ENCODE assay signal across 16 cellular contexts in genomic region chr22:24059121-24059520, GRCh38. TPM values are rescaled to one million over a fixed set of nuclear protein-coding genes. Genes with fewer than 3 reads are reported as not detected.
A peak's percentile ranks its signal among the peaks of the same experiment; 100 is the strongest.
DNase-seq lines count a peak whose midpoint lies in the region; ATAC-seq, FAIRE-seq and TF ChIP-seq lines count a peak whose summit lies in the region.
"Had no signal": no experiment of that assay in that cellular context is flagged by ENCODE, and none has a peak within 500 bp of the region (broad histone marks: within the 10 kb centered on the region; RNA-seq: fewer than 3 reads in every experiment).

No MANE protein-coding gene starts in this region.

- H2AK5ac ChIP-seq in H9 (ENCODE audit: insufficient read length, low read length): no peak overlapping the region

- H4K20me1 ChIP-seq in H9 (ENCODE audit: control insufficient read depth, insufficient read depth, insufficient read length): no peaks in the 10 kb centered on the region

- POLR2A ChIA-PET in activated CD4-positive, alpha-beta T cell treated with anti-CD3 and anti-CD28 coated beads, Interleukin-2, amount 10 ng/mL, durations not matched to agents 7 days and 5 days (lab: Charles Lee): no interaction called here

- TF ChIP-seq CTCF in cardiac fibroblast (IDR thresholded peaks at IDR 0.05; ENCODE audit: low read depth, low read length): no peak
- TF ChIP-seq CTCF in left lung (IDR thresholded peaks at IDR 0.05): no peak
- TF ChIP-seq CTCF in H9 (conservative IDR thresholded peaks at IDR 0.05): no peak

- no peak overlapping the region for H3K4me3 Mint-ChIP-seq in activated CD4-positive, alpha-beta T cell treated with anti-CD3 and anti-CD28 coated beads, Interleukin-2, amount 10 ng/mL, durations not matched to agents 7 days and 5 days
- no peak overlapping the region for H3K4me3 Mint-ChIP-seq in H9
- H3K4me3 Mint-ChIP-seq: stimulated activated naive CD8-positive, alpha-beta T cell treated with anti-CD3 and anti-CD28 coated beads, Interleukin-15, amount 100 ng/mL, for 72 hours had no signal

- DNase-seq in HS-27A (ENCODE audit: low read depth) (peak; percentile 81), cardiac fibroblast (ENCODE audit: low read depth in 2 of 2) (peak; percentile 89 to 96), left lung (no peak), urothelium cell line (ENCODE audit: low spot score) (no peak), H9 (no peak), NOMO-1 treated with dmso at 0.1 percent for 144 hours (lab: John Stamatoyannopoulos, UW; ENCODE audit: unreplicated experiment) (no peak)
- no peak for DNase-seq in activated CD4-positive, alpha-beta T cell treated with anti-CD3 and anti-CD28 coated beads, Interleukin-2, amount 10 ng/mL, durations not matched to agents 7 days and 5 days
- DNase-seq: activated CD8-positive, alpha-beta memory T cell treated with anti-CD3 and anti-CD28 coated beads for 24 hours; activated naive CD4-positive, alpha-beta T cell; DMS79; Karpas-422; stimulated activated naive CD8-positive, alpha-beta T cell treated with anti-CD3 and anti-CD28 coated beads, Interleukin-15, amount 100 ng/mL, for 72 hours had no signal

- H4K8ac ChIP-seq in H9 (replicated peaks; ENCODE audit: insufficient read length, low read depth, low read length): no peak overlapping the region

- H3T11ph ChIP-seq in H9 (ENCODE audit: low read length): no peak overlapping the region

- no peak overlapping the region for H3K14ac ChIP-seq in H9 (ENCODE audit: insufficient read depth, low read length)

- no peak overlapping the region for H2BK20ac ChIP-seq in H9 (ENCODE audit: low read depth, low read length, poor library complexity, severe bottlenecking)

- no peak overlapping the region for H2BK5ac ChIP-seq in H9 (ENCODE audit: insufficient read length, low read length)

- no peak overlapping the region for H4K5ac ChIP-seq in H9 (ENCODE audit: insufficient read length, low read depth, low read length)

- H2BK12ac ChIP-seq in H9 (ENCODE audit: insufficient read length, low read depth, low read length): no peak overlapping the region

- CTCF ChIA-PET in activated CD4-positive, alpha-beta T cell treated with anti-CD3 and anti-CD28 coated beads, Interleukin-2, amount 10 ng/mL, durations not matched to agents 7 days and 5 days (lab: Charles Lee): no interaction called here

- intact Hi-C loops in left lung (cut with DNase I): no loop called here

- H3K27ac Mint-ChIP-seq in activated CD4-positive, alpha-beta T cell treated with anti-CD3 and anti-CD28 coated beads, Interleukin-2, amount 10 ng/mL, durations not matched to agents 7 days and 5 days: no peak overlapping the region
- H3K27ac Mint-ChIP-seq in H9: no peak overlapping the region

- no peak overlapping the region for H3K4me3 ChIP-seq in cardiac fibroblast (replicated peaks in 1 of 2; ENCODE audit: low read depth in 2 of 2, low read length in 2 of 2)
- no peak overlapping the region for H3K4me3 ChIP-seq in left lung

- H2AFZ ChIP-seq in H9 (ENCODE audit: low read length): no peak overlapping the region

- H3K36me3 Mint-ChIP-seq in activated CD4-positive, alpha-beta T cell treated with anti-CD3 and anti-CD28 coated beads, Interleukin-2, amount 10 ng/mL, durations not matched to agents 7 days and 5 days (ENCODE audit: low read depth): peaks cover 65% of the 10 kb centered on the region
- H3K36me3 Mint-ChIP-seq in H9 (ENCODE audit: insufficient read depth in 1 of 3, low read depth in 3 of 3): peaks cover 66 to 85% (median 83%) of the 10 kb centered on the region in 3 experiments

- no peak overlapping the region for H4K91ac ChIP-seq in H9 (ENCODE audit: insufficient read length, low read depth, low read length)

- H2BK120ac ChIP-seq in H9 (ENCODE audit: low read depth, low read length, poor library complexity, severe bottlenecking): no peak overlapping the region

- peak; percentile 50 for FAIRE-seq in urothelium cell line (lab: Jason Lieb, UNC)

- H3K9me3 ChIP-seq in left lung: no peaks in the 10 kb centered on the region
- H3K9me3 ChIP-seq in H9 (ENCODE audit: control insufficient read depth, low read depth, low read length): no peaks in the 10 kb centered on the region

- no peak overlapping the region for H3K18ac ChIP-seq in H9 (ENCODE audit: insufficient read length, low read depth, low read length)

- no peaks in the 10 kb centered on the region for H3K79me1 ChIP-seq in H9 (ENCODE audit: insufficient read depth, low read depth, low read length, poor library complexity, severe bottlenecking)

- no peak overlapping the region for H3K56ac ChIP-seq in H9 (ENCODE audit: insufficient read length, low read depth, low read length)

- no peak overlapping the region for H2BK15ac ChIP-seq in H9 (ENCODE audit: low read depth, low read length)

- H3K27me3 ChIP-seq in left lung: no peaks in the 10 kb centered on the region
- no peaks in the 10 kb centered on the region for H3K27me3 ChIP-seq in H9 (ENCODE audit: insufficient read depth, low read length)

- H3K4me2 ChIP-seq in H9 (ENCODE audit: insufficient read depth, insufficient read length, low read length): no peak overlapping the region

- no peak overlapping the region for H3K9ac ChIP-seq in H9 (ENCODE audit: extremely low read depth, insufficient read length, low read length)

- H3K23ac ChIP-seq in H9 (ENCODE audit: insufficient read length, low read depth, low read length): no peak overlapping the region

- peaks cover 0 to 97% of the 10 kb centered on the region in 2 donors for H3K36me3 ChIP-seq in left lung

- H3K4ac ChIP-seq in H9 (ENCODE audit: low read depth, low read length): no peak overlapping the region

- H3K27me3 Mint-ChIP-seq in activated CD4-positive, alpha-beta T cell treated with anti-CD3 and anti-CD28 coated beads, Interleukin-2, amount 10 ng/mL, durations not matched to agents 7 days and 5 days: no peaks in the 10 kb centered on the region
- no peaks in the 10 kb centered on the region for H3K27me3 Mint-ChIP-seq in H9 (ENCODE audit: low read depth)
- H3K27me3 Mint-ChIP-seq: stimulated activated naive CD8-positive, alpha-beta T cell treated with anti-CD3 and anti-CD28 coated beads, Interleukin-15, amount 100 ng/mL, for 72 hours had no signal

- H3K9me3 Mint-ChIP-seq in activated CD4-positive, alpha-beta T cell treated with anti-CD3 and anti-CD28 coated beads, Interleukin-2, amount 10 ng/mL, durations not matched to agents 7 days and 5 days: no peaks in the 10 kb centered on the region
- H3K9me3 Mint-ChIP-seq in H9: no peaks in the 10 kb centered on the region; a peak in 2 of 5 replicates
- H3K9me3 Mint-ChIP-seq: stimulated activated naive CD8-positive, alpha-beta T cell treated with anti-CD3 and anti-CD28 coated beads, Interleukin-15, amount 100 ng/mL, for 72 hours had no signal

- no CpG with 5 or more reads among the region's 2 CpGs for WGBS in H9 (ENCODE audit: extremely low coverage, insufficient read length, low lambda C conversion rate)

- peaks cover 0 to 4% of the 10 kb centered on the region in 2 donors for H3K4me1 ChIP-seq in left lung
- no peaks in the 10 kb centered on the region for H3K4me1 ChIP-seq in H9 (ENCODE audit: insufficient read depth, low read length)

- H3K27ac ChIP-seq in left lung (peak overlapping the region; percentile 5 to 6), H9 (ENCODE audit: insufficient read length, low read depth, low read length) (no peak overlapping the region)

- H3K23me2 ChIP-seq in H9 (ENCODE audit: insufficient read length, low read depth, low read length, poor library complexity, severe bottlenecking): no peaks in the 10 kb centered on the region

- H3K79me2 ChIP-seq in H9 (ENCODE audit: insufficient read depth, low read length): no peaks in the 10 kb centered on the region

- no peak for ATAC-seq in left lung
- ATAC-seq: stimulated activated naive CD8-positive, alpha-beta T cell treated with anti-CD3 and anti-CD28 coated beads, Interleukin-15, amount 100 ng/mL, for 72 hours had no signal

- H3K4me1 Mint-ChIP-seq in activated CD4-positive, alpha-beta T cell treated with anti-CD3 and anti-CD28 coated beads, Interleukin-2, amount 10 ng/mL, durations not matched to agents 7 days and 5 days: peaks cover 5% of the 10 kb centered on the region
- no peaks in the 10 kb centered on the region for H3K4me1 Mint-ChIP-seq in H9

RNA-seq across cellular contexts. Expression of gene CABIN1, which starts 48.0 kb away (rescaled TPM):
- total RNA-seq in left lung (100 to 1,000 TPM in 1 of 2 donors, 10 to 100 TPM in 1; 76.9 to 125 TPM), H9 (2021) (68.0 and 73.7 TPM in 2 replicates)
- total RNA-seq in activated CD4-positive, alpha-beta T cell treated with anti-CD3 and anti-CD28 coated beads, Interleukin-2, amount 10 ng/mL, durations not matched to agents 7 days and 5 days: 100 to 1,000 TPM; 112 to 124 TPM

RNA-seq across cellular contexts. Expression of gene GSTT4, which starts 53.9 kb away (rescaled TPM):
- total RNA-seq in left lung (not detected), H9 (2021) (not detected in 2 replicates)
- total RNA-seq in activated CD4-positive, alpha-beta T cell treated with anti-CD3 and anti-CD28 coated beads, Interleukin-2, amount 10 ng/mL, durations not matched to agents 7 days and 5 days: not detected
- total RNA-seq: dermis microvascular lymphatic vessel endothelial cell; lung microvascular endothelial cell; osteocyte; T-helper 1 cell treated with Interleukin-12 subunit alpha and Interleukin-12 subunit beta and Interleukin-4 antibody, amounts not matched to agents 30 ng/mL and 1 ng/mL, for 36 hours had no signal

Comparison
In these comparisons a context has a peak if more than half of its experiments do, and no peak if none do; other contexts are left out.
1. DNase-seq: peak in HS-27A (single experiment) and cardiac fibroblast (2 of 2); none in left lung (0 of 2), urothelium cell line (single experiment), activated CD4-positive, alpha-beta T cell treated with anti-CD3 and anti-CD28 coated beads, Interleukin-2, amount 10 ng/mL, durations not matched to agents 7 days and 5 days (single experiment), H9 (single experiment) and NOMO-1 treated with dmso at 0.1 percent for 144 hours (single experiment).